Comparison of ENCODE assay signal across 8 cellular contexts in genomic region chr1:219837274-219837993, GRCh38.
A peak's percentile ranks its signal among the peaks of the same experiment; 100 is the strongest.
DNase-seq lines count a peak whose midpoint lies in the region; ATAC-seq and TF ChIP-seq lines count a peak whose summit lies in the region.

No MANE protein-coding gene starts in this region.

- no peaks in the 10 kb centered on the region for H3K4me1 Mint-ChIP-seq in activated naive CD4-positive, alpha-beta T cell treated with anti-CD3 and anti-CD28 coated beads for 36 hours (ENCODE audit: low read depth)
- H3K4me1 Mint-ChIP-seq in chondrocyte (ENCODE audit: low read depth): peaks cover 11% of the 10 kb centered on the region

- no peak overlapping the region for H3K27ac ChIP-seq in effector memory CD4-positive, alpha-beta T cell (ENCODE audit: insufficient read depth, low read length, poor library complexity, severe bottlenecking)
- no peak overlapping the region for H3K27ac ChIP-seq in spleen

- H3K36me3 ChIP-seq in effector memory CD4-positive, alpha-beta T cell (ENCODE audit: control insufficient read depth, insufficient read depth, low read length): no peaks in the 10 kb centered on the region
- no peaks in the 10 kb centered on the region for H3K36me3 ChIP-seq in spleen

- H3K27me3 ChIP-seq in effector memory CD4-positive, alpha-beta T cell (replicated peaks; ENCODE audit: control insufficient read depth, insufficient read depth, low read length, poor library complexity, severe bottlenecking): no peaks in the 10 kb centered on the region
- peaks cover 0 to 58% (median 0%) of the 10 kb centered on the region in 7 donors for H3K27me3 ChIP-seq in spleen (replicated peaks in 1 of 7)

- TF ChIP-seq CTCF in chondrocyte (IDR thresholded peaks at IDR 0.05) (peak; percentile 87), spleen (IDR thresholded peaks at IDR 0.05 in 8 of 11, conservative IDR thresholded peaks at IDR 0.05 in 3 of 11) (peak in 3 of 11 experiments; percentile 20 to 31 (median 24))

- H3K27ac Mint-ChIP-seq in activated naive CD4-positive, alpha-beta T cell treated with anti-CD3 and anti-CD28 coated beads for 36 hours: no peak overlapping the region
- no peak overlapping the region for H3K27ac Mint-ChIP-seq in chondrocyte (ENCODE audit: unreplicated experiment)

- H3K4me1 ChIP-seq in effector memory CD4-positive, alpha-beta T cell (ENCODE audit: control insufficient read depth, insufficient read depth, low read length, poor library complexity, severe bottlenecking): no peaks in the 10 kb centered on the region
- no peaks in the 10 kb centered on the region for H3K4me1 ChIP-seq in spleen

- intact Hi-C loops in activated naive CD4-positive, alpha-beta T cell treated with anti-CD3 and anti-CD28 coated beads for 36 hours (cut with micrococcal nuclease): loop anchor here (1.0 kb wide), 1 partner anchor 938 kb away; no protein-coding TSS in a partner anchor
- intact Hi-C loops in spleen (cut with DNase I; ENCODE audit: low total_unique reads): no loop called here

- no peak overlapping the region for H3K4me3 Mint-ChIP-seq in activated naive CD4-positive, alpha-beta T cell treated with anti-CD3 and anti-CD28 coated beads for 36 hours
- H3K4me3 Mint-ChIP-seq in chondrocyte (ENCODE audit: unreplicated experiment): no peak overlapping the region

- CTCF ChIA-PET in activated naive CD4-positive, alpha-beta T cell treated with anti-CD3 and anti-CD28 coated beads for 36 hours (lab: Charles Lee): no interaction called here

- peak; percentile 10 for DNase-seq in activated naive CD4-positive, alpha-beta T cell treated with anti-CD3 and anti-CD28 coated beads for 36 hours
- DNase-seq in activated naive CD4-positive, alpha-beta T cell treated with Interleukin-2 at 50 U/mL for 16 hours: no peak
- DNase-seq in NCI-H774 (lab: John Stamatoyannopoulos, UW) (peak; percentile 72), chondrocyte (ENCODE audit: low spot score) (no peak), middle frontal gyrus (ENCODE audit: extremely low spot score, low spot score) (peak; percentile 39), spleen (no peak)
- no peak for DNase-seq in effector memory CD4-positive, alpha-beta T cell

- no peaks in the 10 kb centered on the region for H3K9me3 ChIP-seq in effector memory CD4-positive, alpha-beta T cell (ENCODE audit: control insufficient read depth, low read length)
- no peaks in the 10 kb centered on the region for H3K9me3 ChIP-seq in spleen

- H3K4me3 ChIP-seq in effector memory CD4-positive, alpha-beta T cell (ENCODE audit: insufficient read depth, low read depth, low read length, poor library complexity, severe bottlenecking): no peak overlapping the region
- H3K4me3 ChIP-seq in spleen: no peak overlapping the region

- ATAC-seq in HG03442 (IDR thresholded peaks at IDR 0.05; ENCODE audit: unreplicated experiment): peak; percentile 46

- no peaks in the 10 kb centered on the region for H3K9me3 Mint-ChIP-seq in activated naive CD4-positive, alpha-beta T cell treated with anti-CD3 and anti-CD28 coated beads for 36 hours
- H3K9me3 Mint-ChIP-seq in chondrocyte (ENCODE audit: low read depth): no peaks in the 10 kb centered on the region

- no peak for TF ChIP-seq POLR2A in spleen (IDR thresholded peaks at IDR 0.05)

- WGBS in spleen, 5 donors: 43 to 45% (median 43%) methylated on average over 7 of the region's 7 CpGs

- H3K36me3 Mint-ChIP-seq in activated naive CD4-positive, alpha-beta T cell treated with anti-CD3 and anti-CD28 coated beads for 36 hours (ENCODE audit: low read depth): no peaks in the 10 kb centered on the region
- no peaks in the 10 kb centered on the region for H3K36me3 Mint-ChIP-seq in chondrocyte (ENCODE audit: low read depth)

- peaks cover 20% of the 10 kb centered on the region for H3K27me3 Mint-ChIP-seq in activated naive CD4-positive, alpha-beta T cell treated with anti-CD3 and anti-CD28 coated beads for 36 hours (ENCODE audit: low read depth)
- peaks cover 33% of the 10 kb centered on the region for H3K27me3 Mint-ChIP-seq in chondrocyte (ENCODE audit: low read depth)

Comparison
In these comparisons a context has a peak if more than half of its experiments do, and no peak if none do; other contexts are left out.
1. DNase-seq: peak in activated naive CD4-positive, alpha-beta T cell treated with anti-CD3 and anti-CD28 coated beads for 36 hours (single experiment), NCI-H774 (single experiment) and middle frontal gyrus (single experiment); none in activated naive CD4-positive, alpha-beta T cell treated with Interleukin-2 at 50 U/mL for 16 hours (single experiment), chondrocyte (single experiment), effector memory CD4-positive, alpha-beta T cell (0 of 3) and spleen (single experiment).